ENCODE assay signal across 8 cellular contexts in the genomic region with DNA sequence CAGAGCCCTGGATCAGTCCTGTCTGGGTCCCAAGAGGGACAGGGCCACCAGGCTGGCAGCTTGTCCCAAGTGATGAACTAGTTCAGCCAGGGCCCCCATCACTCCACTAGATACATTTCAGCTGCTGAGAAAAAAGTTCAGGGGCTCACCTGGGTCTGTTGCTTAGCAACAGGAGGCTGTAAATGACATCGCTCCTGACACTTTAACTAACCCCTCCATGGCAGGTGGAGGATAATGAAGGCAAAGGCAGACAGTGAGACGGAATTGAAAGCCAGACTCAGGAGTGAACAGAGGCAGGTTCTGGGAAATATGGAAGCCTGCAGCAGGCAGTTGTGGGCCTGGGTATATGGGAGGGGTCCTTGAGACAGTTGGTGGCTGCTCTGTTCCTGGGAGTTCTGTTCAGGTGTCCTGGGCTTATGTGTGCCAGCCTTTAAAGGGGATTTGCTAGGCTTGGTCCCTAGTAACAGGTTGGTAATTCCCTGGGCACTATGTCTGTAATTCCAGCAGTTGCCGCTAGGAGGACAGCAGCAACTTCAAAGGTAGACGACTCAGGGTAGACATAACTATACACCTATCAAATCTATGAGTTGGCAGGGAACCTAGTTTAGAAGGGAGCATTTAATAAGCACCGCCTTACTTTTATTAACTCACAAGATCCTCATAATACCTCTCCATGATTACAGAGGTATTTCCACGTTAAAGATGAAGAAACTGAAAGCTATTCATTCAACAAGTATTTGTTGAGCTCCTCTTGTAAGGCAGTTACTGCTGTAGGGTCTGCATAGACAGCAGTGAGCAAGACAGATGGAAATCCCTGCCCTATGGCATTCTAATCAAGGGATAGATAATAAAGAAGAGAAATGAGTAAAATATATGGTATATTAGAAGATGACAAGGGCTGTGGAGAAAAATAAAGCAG.
DNase-seq lines count a peak whose midpoint lies in the region; ATAC-seq and TF ChIP-seq lines count a peak whose summit lies in the region.

No MANE protein-coding gene starts in this region.

- no peak overlapping the region for H3K4me3 Mint-ChIP-seq in activated naive CD8-positive, alpha-beta T cell treated with anti-CD3 and anti-CD28 coated beads, Interleukin-2, amount 50 U/mL, for 24 hours

- no peak overlapping the region for H3K4me3 ChIP-seq in right lobe of liver

- no peaks in the 10 kb centered on the region for H3K9me3 Mint-ChIP-seq in activated naive CD8-positive, alpha-beta T cell treated with anti-CD3 and anti-CD28 coated beads, Interleukin-2, amount 50 U/mL, for 24 hours

- H3K36me3 Mint-ChIP-seq in activated naive CD8-positive, alpha-beta T cell treated with anti-CD3 and anti-CD28 coated beads, Interleukin-2, amount 50 U/mL, for 24 hours (ENCODE audit: low read depth) = no peaks in the 10 kb centered on the region

- H3K9me3 ChIP-seq in right lobe of liver = no peaks in the 10 kb centered on the region

- TF ChIP-seq POLR2A in right lobe of liver (IDR thresholded peaks at IDR 0.05) = no peak

- intact Hi-C loops in right lobe of liver (cut with DNase I) = no loop called here

- no peak overlapping the region for H3K27ac Mint-ChIP-seq in activated naive CD8-positive, alpha-beta T cell treated with anti-CD3 and anti-CD28 coated beads, Interleukin-2, amount 50 U/mL, for 24 hours

- ATAC-seq in HG03103 (IDR thresholded peaks at IDR 0.05; ENCODE audit: low read depth, unreplicated experiment) (peak; percentile 58), right lobe of liver (peak in 2 of 4 donors; percentile 50 to 80), GM21529 (IDR thresholded peaks at IDR 0.05; ENCODE audit: unreplicated experiment) (no peak), GM18517 (IDR thresholded peaks at IDR 0.05; ENCODE audit: unreplicated experiment) (no peak)
- peak; percentile 82 for ATAC-seq in activated naive CD8-positive, alpha-beta T cell treated with anti-CD3 and anti-CD28 coated beads, Interleukin-2, amount 50 U/mL, for 24 hours

- DNase-seq in SHP77 treated with DMSO at 0.1 percent for 48 hours (lab: John Stamatoyannopoulos, UW) (peak; percentile 19), right lobe of liver (no peak)
- DNase-seq in activated naive CD8-positive, alpha-beta T cell treated with anti-CD3 and anti-CD28 coated beads, Interleukin-2, amount 50 U/mL, for 24 hours = peak; percentile 66
- DNase-seq in stimulated activated CD8-positive, alpha-beta memory T cell treated with anti-CD3 and anti-CD28 coated beads, Interleukin-4, amount 100 ng/mL, for 48 hours = peak; percentile 83

- H3K27me3 ChIP-seq in right lobe of liver = no peaks in the 10 kb centered on the region

- H3K27me3 Mint-ChIP-seq in activated naive CD8-positive, alpha-beta T cell treated with anti-CD3 and anti-CD28 coated beads, Interleukin-2, amount 50 U/mL, for 24 hours = peaks cover 30% of the 10 kb centered on the region

- no peaks in the 10 kb centered on the region for H3K4me1 Mint-ChIP-seq in activated naive CD8-positive, alpha-beta T cell treated with anti-CD3 and anti-CD28 coated beads, Interleukin-2, amount 50 U/mL, for 24 hours

- TF ChIP-seq CTCF in C4-2B (conservative IDR thresholded peaks at IDR 0.05) (peak; percentile 88), right lobe of liver (IDR thresholded peaks at IDR 0.05) (peak in 3 of 4 donors; percentile 26 to 44 (median 42))

- H3K27ac ChIP-seq in C4-2B (no peak overlapping the region), right lobe of liver (no peak overlapping the region)

- no peaks in the 10 kb centered on the region for H3K36me3 ChIP-seq in right lobe of liver

- H3K4me1 ChIP-seq in right lobe of liver = no peaks in the 10 kb centered on the region

- 27% methylated on average over 6 of the region's 6 CpGs for WGBS in right lobe of liver (ENCODE audit: insufficient coverage, low coverage, low lambda C conversion rate, missing lambda C conversion rate)

Comparison
In these comparisons a context has a peak if more than half of its experiments do, and no peak if none do; other contexts are left out.
1. ATAC-seq: peak in HG03103 (single experiment) and activated naive CD8-positive, alpha-beta T cell treated with anti-CD3 and anti-CD28 coated beads, Interleukin-2, amount 50 U/mL, for 24 hours (single experiment); none in GM21529 (single experiment) and GM18517 (single experiment).
2. DNase-seq: peak in SHP77 treated with DMSO at 0.1 percent for 48 hours (single experiment), activated naive CD8-positive, alpha-beta T cell treated with anti-CD3 and anti-CD28 coated beads, Interleukin-2, amount 50 U/mL, for 24 hours (single experiment) and stimulated activated CD8-positive, alpha-beta memory T cell treated with anti-CD3 and anti-CD28 coated beads, Interleukin-4, amount 100 ng/mL, for 48 hours (single experiment); none in right lobe of liver (0 of 3).